In the genomic region with DNA sequence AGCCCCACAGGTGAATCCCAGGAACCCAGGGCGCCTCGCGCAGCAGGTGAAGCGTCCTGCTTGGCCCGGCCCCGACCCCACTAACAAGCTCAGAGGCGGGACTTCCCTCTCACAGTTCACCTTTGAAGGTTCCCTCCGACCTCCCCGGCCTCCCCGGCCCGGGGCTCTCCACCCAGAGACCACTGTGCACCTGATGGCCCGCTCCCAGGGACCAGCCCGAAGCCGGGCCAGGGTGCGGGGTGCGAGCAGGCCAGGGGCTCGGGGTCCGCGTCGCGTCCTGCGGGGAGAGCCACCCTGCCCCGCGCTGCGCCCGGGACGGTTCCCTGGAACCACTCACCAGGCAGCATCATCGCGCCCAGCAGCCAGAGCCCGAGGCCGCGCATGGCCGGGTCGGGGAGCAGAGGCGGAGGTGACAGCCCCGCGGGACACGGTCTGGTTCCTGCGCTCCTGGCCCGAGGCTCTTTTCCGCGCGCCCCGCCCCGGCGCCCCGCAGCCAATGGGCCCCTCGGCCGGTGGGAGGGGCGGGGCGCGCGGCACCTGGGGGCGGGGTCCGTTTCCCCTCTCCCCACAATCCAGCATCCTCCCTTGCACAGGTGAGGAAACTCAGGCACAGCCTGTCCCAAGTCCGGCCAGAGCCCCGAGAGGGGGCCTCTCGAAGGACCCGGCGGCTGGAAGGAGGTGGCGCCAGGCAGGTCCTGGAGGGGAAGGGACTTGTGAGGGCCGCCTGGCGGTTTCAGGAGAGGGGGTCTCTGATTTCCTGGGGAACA, we compare ENCODE assay signal across 8 cellular contexts. TPM values are rescaled to one million over a fixed set of nuclear protein-coding genes. Genes with fewer than 3 reads are reported as not detected.
DNase-seq lines count a peak whose midpoint lies in the region; TF ChIP-seq lines count a peak whose summit lies in the region.

A gene (minus strand): TSS at position 434 of the 767 bp plus-strand sequence. CDS start 51 bp downstream, at position 383.

- in situ Hi-C loops in GM23248 (cut with MboI): no loop called here

- peak; percentile 59 for DNase-seq in GM23248
- DNase-seq in activated naive CD4-positive, alpha-beta T cell treated with anti-CD3 and anti-CD28 coated beads, Interleukin-2, amount 10 ng/mL, durations not matched to agents 7 days and 5 days: peak; percentile 83
- DNase-seq in immature natural killer cell: peak; percentile 69 to 70 (median 69)
- DNase-seq in stimulated activated CD8-positive, alpha-beta memory T cell treated with anti-CD3 and anti-CD28 coated beads, Interleukin-15, amount 100 ng/mL, for 48 hours (ENCODE audit: low read depth in 2 of 2): peak; percentile 61 to 71
- DNase-seq in uterus: no peak
- DNase-seq in KG1 (lab: John Stamatoyannopoulos, UW): no peak

- H3K9me3 ChIP-seq in GM23248 (ENCODE audit: low read depth) (no peaks in the 10 kb centered on the region), OCI-LY3 (ENCODE audit: insufficient read depth, low read length) (no peaks in the 10 kb centered on the region), uterus (no peaks in the 10 kb centered on the region)

- 12 to 15% methylated on average over 28 to 46 of the region's 63 CpGs for WGBS in GM23248 (ENCODE audit: low coverage in 1 of 2, low lambda C conversion rate in 2 of 2, missing lambda C conversion rate in 2 of 2), 2 experiments

- no peak within 1 kb of the TSS for H3K27ac ChIP-seq in GM23248
- peak within 1 kb of the TSS; percentile 93 for H3K27ac ChIP-seq in OCI-LY3 (ENCODE audit: low read length)
- H3K27ac ChIP-seq in uterus: no peak within 1 kb of the TSS

- H3K27me3 ChIP-seq in GM23248 (replicated peaks; ENCODE audit: insufficient read depth) (no peaks in the 10 kb centered on the region), OCI-LY3 (ENCODE audit: low read depth, low read length) (no peaks in the 10 kb centered on the region), uterus (no peaks in the 10 kb centered on the region)

- TF ChIP-seq CTCF in GM12875 (IDR thresholded peaks at IDR 0.05; ENCODE audit: borderline replicate concordance, insufficient read depth, low read depth, low read length) (0 out of 2 replicates have a peak, but pooled peaks have one; percentile 5), OCI-LY3 (IDR thresholded peaks at IDR 0.05; ENCODE audit: low read depth, low read length) (0 out of 2 replicates have a peak, but pooled peaks have one; percentile 12), uterus (IDR thresholded peaks at IDR 0.05) (no peak)

- peak within 1 kb of the TSS; percentile 84 for H3K4me3 Mint-ChIP-seq in activated naive CD4-positive, alpha-beta T cell treated with anti-CD3 and anti-CD28 coated beads, Interleukin-2, amount 10 ng/mL, durations not matched to agents 7 days and 5 days
- H3K4me3 Mint-ChIP-seq in immature natural killer cell: peak within 1 kb of the TSS; percentile 93 to 99 (median 98)

- H2AFZ ChIP-seq in GM23248 (no peak within 1 kb of the TSS), OCI-LY3 (ENCODE audit: low read depth, low read length) (no peak within 1 kb of the TSS)

- H3K27ac Mint-ChIP-seq in activated naive CD4-positive, alpha-beta T cell treated with anti-CD3 and anti-CD28 coated beads, Interleukin-2, amount 10 ng/mL, durations not matched to agents 7 days and 5 days: peak within 1 kb of the TSS; percentile 95
- H3K27ac Mint-ChIP-seq in immature natural killer cell: peak within 1 kb of the TSS; percentile 99 to 100 (median 100)

- no peaks in the 10 kb centered on the region for H3K79me2 ChIP-seq in GM23248 (ENCODE audit: insufficient read depth)
- H3K79me2 ChIP-seq in OCI-LY3 (ENCODE audit: low read length): peaks cover 25% of the 10 kb centered on the region

- H3K36me3 Mint-ChIP-seq in activated naive CD4-positive, alpha-beta T cell treated with anti-CD3 and anti-CD28 coated beads, Interleukin-2, amount 10 ng/mL, durations not matched to agents 7 days and 5 days: peaks cover 12% of the 10 kb centered on the region
- H3K36me3 Mint-ChIP-seq in immature natural killer cell: no peaks in the 10 kb centered on the region

- H3K4me2 ChIP-seq in GM23248 (ENCODE audit: unreplicated experiment) (no peak within 1 kb of the TSS), OCI-LY3 (ENCODE audit: low read length) (peak within 1 kb of the TSS; percentile 99)

- intact Hi-C loops in uterus (cut with DNase I; ENCODE audit: low total_unique reads): no loop called here

- no peaks in the 10 kb centered on the region for H3K4me1 ChIP-seq in GM23248 (ENCODE audit: insufficient read depth)
- H3K4me1 ChIP-seq in OCI-LY3 (ENCODE audit: low read length): peaks cover 13% of the 10 kb centered on the region
- H3K4me1 ChIP-seq in uterus: peaks cover 0 to 7% of the 10 kb centered on the region in 2 donors

- H3K4me1 Mint-ChIP-seq in activated naive CD4-positive, alpha-beta T cell treated with anti-CD3 and anti-CD28 coated beads, Interleukin-2, amount 10 ng/mL, durations not matched to agents 7 days and 5 days: peaks cover 43% of the 10 kb centered on the region
- peaks cover 29 to 42% of the 10 kb centered on the region in 2 donors for H3K4me1 Mint-ChIP-seq in immature natural killer cell

- CTCF ChIA-PET in activated naive CD4-positive, alpha-beta T cell treated with anti-CD3 and anti-CD28 coated beads, Interleukin-2, amount 10 ng/mL, durations not matched to agents 7 days and 5 days (lab: Charles Lee): interaction anchor here (0.5 to 2.7 kb wide), 4 partner anchors 17 to 33 kb away, joined by 3 to 11 read pairs (median 3); no protein-coding TSS in a partner anchor

- H3K4me3 ChIP-seq in GM12875 (ENCODE audit: low read depth, low read length) (peak within 1 kb of the TSS; percentile 93), GM23248 (peak within 1 kb of the TSS; percentile 29; the same call in 1 of the 2 replicates), OCI-LY3 (ENCODE audit: low read length) (peak within 1 kb of the TSS; percentile 100), uterus (no peak within 1 kb of the TSS)

- no peaks in the 10 kb centered on the region for H3F3A ChIP-seq in GM23248 (ENCODE audit: insufficient read depth)

- H4K20me1 ChIP-seq in GM23248 (ENCODE audit: insufficient read depth) (no peaks in the 10 kb centered on the region), OCI-LY3 (ENCODE audit: insufficient read depth, low read length) (peaks cover 6% of the 10 kb centered on the region)

- H3K9me2 ChIP-seq in GM23248 (ENCODE audit: insufficient read depth): no peaks in the 10 kb centered on the region

- H3K27me3 Mint-ChIP-seq in activated naive CD4-positive, alpha-beta T cell treated with anti-CD3 and anti-CD28 coated beads, Interleukin-2, amount 10 ng/mL, durations not matched to agents 7 days and 5 days: no peaks in the 10 kb centered on the region
- peaks cover 18 to 34% (median 19%) of the 10 kb centered on the region in 3 donors for H3K27me3 Mint-ChIP-seq in immature natural killer cell (ENCODE audit: low read depth in 3 of 3)

- H3K36me3 ChIP-seq in GM23248 (ENCODE audit: low read depth) (no peaks in the 10 kb centered on the region), OCI-LY3 (replicated peaks; ENCODE audit: low read depth, low read length) (peaks cover 19% of the 10 kb centered on the region), uterus (no peaks in the 10 kb centered on the region)

- H3K9me3 Mint-ChIP-seq in activated naive CD4-positive, alpha-beta T cell treated with anti-CD3 and anti-CD28 coated beads, Interleukin-2, amount 10 ng/mL, durations not matched to agents 7 days and 5 days: no peaks in the 10 kb centered on the region
- H3K9me3 Mint-ChIP-seq in immature natural killer cell: no peaks in the 10 kb centered on the region

- H3K9ac ChIP-seq in GM23248 (no peak within 1 kb of the TSS), OCI-LY3 (ENCODE audit: low read length) (peak within 1 kb of the TSS; percentile 99)

- TF ChIP-seq POLR2A in uterus (IDR thresholded peaks at IDR 0.05): no peak

RNA-seq across cellular contexts. Expression of the gene that starts here (rescaled TPM):
- 0.25 and 0.76 TPM in 2 replicates for total RNA-seq in GM23248 (2014; rRNA removed; shearing (Covaris generic))
- polyA plus RNA-seq in GM23248 (2016; fragmentation: Nextera tagmentation; extraction: Ambion mirVana): 0.19 TPM in 1 of 2 replicates, not detected in the other
- 100 to 1,000 TPM; 143 to 294 (median 153) TPM for polyA plus RNA-seq in immature natural killer cell
- total RNA-seq in uterus: 1 to 10 TPM in 3 of 4 donors, not detected in 1; 5.1 to 7.6 (median 5.9) TPM

Comparison
In these comparisons a context has a peak if more than half of its experiments do, and no peak if none do; other contexts are left out.
1. RNA of the gene that starts here (polyA plus RNA-seq): 143 to 294 TPM in immature natural killer cell; 0.19 TPM in GM23248; every median in the first group is over 100 times any median in the second.
2. Peak in DNase-seq and H3K4me3 ChIP-seq in GM23248; RNA of the gene not detected or under 1 TPM.
3. H3K4me3 ChIP-seq: peak in GM12875 (single experiment) and OCI-LY3 (single experiment); none in uterus (0 of 2).
4. CTCF ChIP-seq: peak in GM12875 (single experiment) and OCI-LY3 (single experiment); none in uterus (0 of 4).
5. DNase-seq: peak in activated naive CD4-positive, alpha-beta T cell treated with anti-CD3 and anti-CD28 coated beads, Interleukin-2, amount 10 ng/mL, durations not matched to agents 7 days and 5 days (single experiment), immature natural killer cell (3 of 3) and stimulated activated CD8-positive, alpha-beta memory T cell treated with anti-CD3 and anti-CD28 coated beads, Interleukin-15, amount 100 ng/mL, for 48 hours (2 of 2); none in uterus (0 of 2) and KG1 (single experiment).